In genomic region chr1:28915036-28915895, GRCh38 we compare ENCODE assay signal across 8 cellular contexts. TPM values are rescaled to one million over a fixed set of nuclear protein-coding genes. Genes with fewer than 3 reads are reported as not detected.
DNase-seq lines count a peak whose midpoint lies in the region; ATAC-seq, FAIRE-seq and TF ChIP-seq lines count a peak whose summit lies in the region.

No MANE protein-coding gene starts in this region.

- H2AFZ ChIP-seq in OCI-LY7 (ENCODE audit: low read length): peak overlapping the region; percentile 62; the same call in 1 of the 2 replicates

- H3K27ac Mint-ChIP-seq in activated T-helper 17 cell treated with anti-CD3 and anti-CD28 coated beads, Interleukin-2, amount 50 U/mL, for 72 hours: peak overlapping the region; percentile 88

- POLR2A ChIA-PET in OCI-LY7 (lab: Charles Lee): interaction anchor here (0.6 to 2.6 kb wide), 9 partner anchors 9 to 200 kb away, joined by 3 to 14 read pairs (median 3); no protein-coding TSS in a partner anchor

- peak; percentile 84 for DNase-seq in DMS153 treated with DMSO at 0.1 percent for 48 hours (lab: John Stamatoyannopoulos, UW; ENCODE audit: unreplicated experiment)
- DNase-seq in OCI-LY7 (ENCODE audit: low spot score): peak; percentile 63
- peak; percentile 16 to 56 for DNase-seq in foreskin fibroblast
- DNase-seq in posterior cingulate gyrus: peak in 7 of 10 donors; percentile 10 to 84 (median 27)
- DNase-seq in RCC 7860 (ENCODE audit: low spot score): no peak

- H3K27me3 Mint-ChIP-seq in activated T-helper 17 cell treated with anti-CD3 and anti-CD28 coated beads, Interleukin-2, amount 50 U/mL, for 72 hours: no peaks in the 10 kb centered on the region

- CTCF ChIA-PET in OCI-LY7 (lab: Charles Lee; ENCODE audit: unreplicated experiment): no interaction called here

- 0 out of 2 replicates have a peak, but pooled peaks cover 4% of the 10 kb centered on the region for H3K36me3 ChIP-seq in OCI-LY7 (ENCODE audit: insufficient read depth, low read length)

- peak overlapping the region; percentile 94 for H3K4me3 Mint-ChIP-seq in activated T-helper 17 cell treated with anti-CD3 and anti-CD28 coated beads, Interleukin-2, amount 50 U/mL, for 72 hours

- H4K20me1 ChIP-seq in OCI-LY7 (ENCODE audit: insufficient read depth, low read length): peaks cover 14% of the 10 kb centered on the region

- ATAC-seq in HG02623 (IDR thresholded peaks at IDR 0.05; ENCODE audit: unreplicated experiment) (peak; percentile 10), GM21737 (IDR thresholded peaks at IDR 0.05; ENCODE audit: unreplicated experiment) (no peak)
- peak; percentile 55 for ATAC-seq in activated T-helper 17 cell treated with anti-CD3 and anti-CD28 coated beads, Interleukin-2, amount 50 U/mL, for 72 hours (replicated peaks)

- no peak for TF ChIP-seq CTCF in OCI-LY7 (conservative IDR thresholded peaks at IDR 0.05; ENCODE audit: low read length)
- no peak for TF ChIP-seq CTCF in foreskin fibroblast (IDR thresholded peaks at IDR 0.05; ENCODE audit: low read depth, low read length)

- peak overlapping the region; percentile 92 for H3K4me3 ChIP-seq in OCI-LY7 (ENCODE audit: low read depth, low read length, poor library complexity, severe bottlenecking)
- H3K4me3 ChIP-seq in foreskin fibroblast (ENCODE audit: low read depth in 1 of 2, low read length in 2 of 2): peak overlapping the region; percentile 51 to 63

- H3K79me2 ChIP-seq in OCI-LY7 (ENCODE audit: insufficient read depth, low read depth, low read length): peaks cover 52% of the 10 kb centered on the region

- no peak for FAIRE-seq in RCC 7860 (lab: Jason Lieb, UNC)

- H3K36me3 Mint-ChIP-seq in activated T-helper 17 cell treated with anti-CD3 and anti-CD28 coated beads, Interleukin-2, amount 50 U/mL, for 72 hours (ENCODE audit: low read depth): no peaks in the 10 kb centered on the region

- peak overlapping the region; percentile 68 for H3K27ac ChIP-seq in OCI-LY7 (ENCODE audit: low read depth, low read length, poor library complexity, severe bottlenecking)

- H3K4me1 Mint-ChIP-seq in activated T-helper 17 cell treated with anti-CD3 and anti-CD28 coated beads, Interleukin-2, amount 50 U/mL, for 72 hours: peaks cover 42% of the 10 kb centered on the region

- no peaks in the 10 kb centered on the region for H3K9me3 Mint-ChIP-seq in activated T-helper 17 cell treated with anti-CD3 and anti-CD28 coated beads, Interleukin-2, amount 50 U/mL, for 72 hours

- intact Hi-C loops in OCI-LY7 (cut with micrococcal nuclease; ENCODE audit: unreplicated experiment) (no loop called here), posterior cingulate gyrus (cut with DNase I) (no loop called here)

- no peaks in the 10 kb centered on the region for H3K9me2 ChIP-seq in OCI-LY7 (ENCODE audit: insufficient read depth, low read length)

- no TSS peak for BruUV-seq in OCI-LY7 (replicated peaks; lab: Mats Ljungman, UMichigan)

- H3K4me2 ChIP-seq in OCI-LY7 (ENCODE audit: low read length): peak overlapping the region; percentile 84

- no peaks in the 10 kb centered on the region for H3K9me3 ChIP-seq in OCI-LY7 (ENCODE audit: low read length)

- peaks cover 23% of the 10 kb centered on the region for H3K4me1 ChIP-seq in OCI-LY7 (ENCODE audit: insufficient read depth, low read length, poor library complexity, severe bottlenecking)

RNA-seq across cellular contexts. Expression of gene EPB41, which starts 0.9 kb away (rescaled TPM):
- 103 and 109 TPM in 2 replicates for total RNA-seq in OCI-LY7 (2014; rRNA removed; shearing (Covaris generic))
- total RNA-seq in OCI-LY7 (2022): 102 and 123 TPM in 2 replicates
- total RNA-seq in activated T-helper 17 cell treated with anti-CD3 and anti-CD28 coated beads, Interleukin-2, amount 50 U/mL, for 72 hours: 10 to 100 TPM; 40.0 to 63.2 TPM
